Comparison of ENCODE assay signal across 26 cellular contexts in the genomic region with DNA sequence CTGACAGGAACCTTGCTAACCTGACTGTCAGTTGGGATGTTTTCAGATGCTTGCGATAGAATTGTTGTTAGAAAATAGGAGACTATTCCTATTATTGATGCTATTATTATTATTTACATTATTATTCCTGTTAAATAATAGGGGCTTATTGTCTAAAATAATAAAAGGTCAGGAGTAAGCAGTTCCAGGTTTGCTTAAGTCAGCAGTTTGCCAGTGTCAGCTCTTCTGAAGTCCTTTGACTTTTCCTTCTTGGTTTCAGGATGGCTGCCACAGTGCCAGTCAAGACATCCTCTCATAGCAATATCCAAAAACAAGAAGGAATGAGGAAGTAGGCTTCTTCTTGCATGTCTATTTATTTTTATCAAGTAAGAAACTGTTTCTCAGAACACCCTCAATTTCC.
"Had no signal": no experiment of that assay in that cellular context is flagged by ENCODE, and none has a peak within 500 bp of the region (broad histone marks: within the 10 kb centered on the region; RNA-seq: fewer than 3 reads in every experiment).

No MANE protein-coding gene starts in this region.

- FAIRE-seq: keratinocyte had no signal

- DNase-seq: effector CD8-positive, alpha-beta T cell; endodermal cell; foreskin fibroblast; gastrocnemius medialis; head of caudate nucleus; left ventricle myocardium superior; lower lobe of right lung; natural killer cell; occipital lobe; ovary; posterior cingulate gyrus; psoas muscle; right cardiac atrium; spleen; stimulated activated CD4-positive, alpha-beta T cell treated with anti-CD3 and anti-CD28 coated beads, Interleukin-4, amount 100 ng/mL, for 4 hours; stimulated activated naive CD8-positive, alpha-beta T cell treated with anti-CD3 and anti-CD28 coated beads, Interleukin-15, Interleukin-2, amounts not matched to agents 100 U/mL and 50 U/mL, for 24 hours; substantia nigra; transverse colon; upper lobe of right lung; uterus had no signal

- ATAC-seq: esophagus mucosa; gastrocnemius medialis; left ventricle myocardium superior; lower lobe of right lung; natural killer cell; psoas muscle; right cardiac atrium; stimulated activated memory B cell treated with anti-CD40 and anti-IgM and Interleukin-4, amounts not matched to agents 10 μg/mL and 1 μg/mL and 100 μg/mL, for 72 hours; stimulated activated naive CD8-positive, alpha-beta T cell treated with anti-CD3 and anti-CD28 coated beads, Interleukin-15, Interleukin-2, amounts not matched to agents 100 U/mL and 50 U/mL, for 24 hours; upper lobe of right lung had no signal

- H3K9me3 ChIP-seq: gastrocnemius medialis, lower lobe of right lung, ovary, psoas muscle, spleen, thoracic aorta, transverse colon, upper lobe of right lung, uterus had no signal

- H3K4me3 ChIP-seq: gastrocnemius medialis, lower lobe of right lung, ovary, psoas muscle, skin epidermis, spleen, thoracic aorta, transverse colon, upper lobe of right lung, uterus had no signal

- H3K36me3 ChIP-seq: gastrocnemius medialis, lower lobe of right lung, ovary, spleen, thoracic aorta, transverse colon, upper lobe of right lung, uterus had no signal

- H3K27me3 ChIP-seq: gastrocnemius medialis, ovary, spleen, transverse colon, upper lobe of right lung, uterus had no signal

- H3K4me1 ChIP-seq: gastrocnemius medialis, lower lobe of right lung, psoas muscle, spleen, transverse colon, upper lobe of right lung, uterus had no signal

- H3K27ac ChIP-seq: epithelial cell of prostate, gastrocnemius medialis, lower lobe of right lung, ovary, psoas muscle, skin epidermis, spleen, thoracic aorta, transverse colon, upper lobe of right lung, uterus had no signal
